ENCODE assay signal across 8 cellular contexts in genomic region chr15:41331833-41332787, GRCh38. TPM values are rescaled to one million over a fixed set of nuclear protein-coding genes. Genes with fewer than 3 reads are reported as not detected.
A peak's percentile ranks its signal among the peaks of the same experiment; 100 is the strongest.
DNase-seq lines count a peak whose midpoint lies in the region; ATAC-seq, FAIRE-seq and TF ChIP-seq lines count a peak whose summit lies in the region.

Gene OIP5, minus strand, starts transcription at chr15:41332591. Its CDS starts 30 bp downstream, at chr15:41332561.

- no peaks in the 10 kb centered on the region for H3K27me3 ChIP-seq in brain microvascular endothelial cell (replicated peaks)
- no peaks in the 10 kb centered on the region for H3K27me3 ChIP-seq in skeletal muscle satellite cell (ENCODE audit: control insufficient read depth, insufficient read depth, low read length)

- H3K4me3 ChIP-seq in brain microvascular endothelial cell (ENCODE audit: low read depth, low read length) = peak within 1 kb of the TSS; percentile 86
- H3K4me3 ChIP-seq in iPS-11a (ENCODE audit: low read depth, low read length) = peak within 1 kb of the TSS; percentile 95
- peak within 1 kb of the TSS; percentile 89 for H3K4me3 ChIP-seq in skeletal muscle satellite cell (ENCODE audit: low read length)

- in situ Hi-C loops in brain microvascular endothelial cell (cut with HindIII; ENCODE audit: low pct_ligation_motif_present, low sequenced_read_pairs) = no loop called here

- H3K27ac ChIP-seq in brain microvascular endothelial cell = peak within 1 kb of the TSS; percentile 7

- H3K9ac ChIP-seq in skeletal muscle satellite cell (ENCODE audit: low read depth, low read length) = peak within 1 kb of the TSS; percentile 83

- H3K4me2 ChIP-seq in skeletal muscle satellite cell (ENCODE audit: low read length) = peak within 1 kb of the TSS; percentile 81

- peak; percentile 88 for TF ChIP-seq CTCF in brain microvascular endothelial cell (IDR thresholded peaks at IDR 0.05; ENCODE audit: low read depth, low read length, missing control alignments)

- FAIRE-seq in A204.1 (lab: Jason Lieb, UNC) (peak; percentile 99), TTC549 (lab: Jason Lieb, UNC) (peak; percentile 98)

- DNase-seq in NCI-H2107 (lab: John Stamatoyannopoulos, UW) (peak; percentile 93), brain microvascular endothelial cell (peak; percentile 100)

- H3K4me1 ChIP-seq in skeletal muscle satellite cell (ENCODE audit: control insufficient read depth, insufficient read depth, low read length) = peaks cover 8% of the 10 kb centered on the region

- ATAC-seq in GM18520 (IDR thresholded peaks at IDR 0.05; ENCODE audit: unreplicated experiment) (peak; percentile 88), HG03064 (IDR thresholded peaks at IDR 0.05; ENCODE audit: low read depth, unreplicated experiment) (peak; percentile 86)

- no peaks in the 10 kb centered on the region for H3K9me3 ChIP-seq in skeletal muscle satellite cell (replicated peaks; ENCODE audit: low read length)

- H3K36me3 ChIP-seq in brain microvascular endothelial cell (replicated peaks) (no peaks in the 10 kb centered on the region), skeletal muscle satellite cell (ENCODE audit: insufficient read depth, low read length) (no peaks in the 10 kb centered on the region)

RNA-seq across cellular contexts. Expression of gene OIP5, which starts in this region (rescaled TPM):
- total RNA-seq in skeletal muscle satellite cell (2012; rRNA removed) = 5.1 and 9.4 TPM in 2 replicates

Comparison
In these comparisons a context has a peak if more than half of its experiments do, and no peak if none do; other contexts are left out.
1. Peak in every context shown above with its lines: DNase-seq, ATAC-seq, H3K4me3 ChIP-seq and H3K27ac ChIP-seq.